In the genomic region with DNA sequence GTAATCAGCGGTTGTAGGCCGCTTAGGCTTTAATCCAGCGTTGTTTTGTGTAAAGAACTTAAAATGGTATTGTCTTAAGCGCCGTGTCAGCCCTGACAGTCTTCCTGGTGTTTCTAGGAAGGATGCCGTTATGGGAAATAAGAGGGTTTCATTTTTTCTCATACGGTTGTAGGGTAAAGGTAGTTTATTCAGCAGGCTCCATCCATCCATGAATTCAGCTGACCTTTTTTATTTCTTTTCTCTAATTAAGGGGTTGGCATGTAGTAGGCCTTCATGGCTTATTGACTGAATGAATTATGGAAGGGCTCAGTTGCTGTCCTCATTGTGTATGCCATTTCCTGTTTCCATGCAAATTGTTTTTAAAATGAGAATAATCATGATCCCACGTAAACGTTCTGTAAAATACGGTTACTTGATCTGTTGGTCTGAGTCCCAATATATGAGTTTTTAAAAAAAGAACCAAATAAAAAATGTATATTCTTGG, we compare ENCODE assay signal across 8 cellular contexts. TPM values are rescaled to one million over a fixed set of nuclear protein-coding genes. Genes with fewer than 3 reads are reported as not detected.
DNase-seq lines count a peak whose midpoint lies in the region; ATAC-seq and TF ChIP-seq lines count a peak whose summit lies in the region.

No MANE protein-coding gene starts in this region.

- H3K36me3 ChIP-seq in ES-I3 (ENCODE audit: insufficient read depth, low read length) = peaks cover 9% of the 10 kb centered on the region
- no peaks in the 10 kb centered on the region for H3K36me3 ChIP-seq in KMS-11 (ENCODE audit: insufficient read depth)
- H3K36me3 ChIP-seq in ascending aorta = peaks cover 22 to 26% of the 10 kb centered on the region in 2 donors
- peaks cover 13% of the 10 kb centered on the region for H3K36me3 ChIP-seq in thoracic aorta

- H3K9me3 ChIP-seq in ES-I3 (ENCODE audit: control insufficient read depth, insufficient read depth, low read length) (no peaks in the 10 kb centered on the region), ascending aorta (no peaks in the 10 kb centered on the region), thoracic aorta (no peaks in the 10 kb centered on the region)

- peak overlapping the region; percentile 92 for H2AFZ ChIP-seq in KMS-11 (ENCODE audit: low read depth)

- no peak for DNase-seq in ascending aorta (ENCODE audit: low spot score in 2 of 2)
- DNase-seq in left colon = no peak
- DNase-seq in thoracic aorta (ENCODE audit: low spot score) = no peak
- DNase-seq in cortex of kidney (lab: John Stamatoyannopoulos, UW) = no peak

- no peaks in the 10 kb centered on the region for H4K20me1 ChIP-seq in KMS-11 (ENCODE audit: insufficient read depth)

- H3K27ac ChIP-seq in KMS-11 (peak overlapping the region; percentile 98), ascending aorta (peak overlapping the region; percentile 81 to 94), thoracic aorta (peak overlapping the region; percentile 87 to 94)

- H3K79me2 ChIP-seq in KMS-11 (ENCODE audit: insufficient read depth, low read depth) = peaks cover 34% of the 10 kb centered on the region

- no peak for TF ChIP-seq CTCF in KMS-11 (conservative IDR thresholded peaks at IDR 0.05; ENCODE audit: low read depth, low read length)
- TF ChIP-seq CTCF in ascending aorta (IDR thresholded peaks at IDR 0.05) = no peak
- TF ChIP-seq CTCF in thoracic aorta (IDR thresholded peaks at IDR 0.05) = no peak

- intact Hi-C loops in ascending aorta (cut with DNase I) (loop anchor here (1.0 to 5.0 kb wide), 3 partner anchors 29 to 254 kb away; partner anchors contain the start of gene FRYL), left colon (cut with DNase I, micrococcal nuclease) (loop anchor here in 1 of 2 donors (10.0 kb wide), 1 partner anchor 47 kb away; the partner anchor contains the start of gene FRYL)

- H3K4me3 ChIP-seq in KMS-11 (IDR thresholded peaks at IDR 0.05; ENCODE audit: insufficient read depth, low read depth, low read length) = peak overlapping the region; percentile 81
- peak overlapping the region; percentile 83 to 89 for H3K4me3 ChIP-seq in ascending aorta
- H3K4me3 ChIP-seq in thoracic aorta = peak overlapping the region; percentile 96

- peak overlapping the region; percentile 66 for H3K4me2 ChIP-seq in KMS-11

- ATAC-seq in left colon = peak; percentile 13
- no peak for ATAC-seq in thoracic aorta (ENCODE audit: insufficient number of reproducible peaks, low FRiP score, low read depth)
- ATAC-seq in HG03469 (IDR thresholded peaks at IDR 0.05; ENCODE audit: unreplicated experiment) = no peak
- no peak for ATAC-seq in GM19395 (IDR thresholded peaks at IDR 0.05; ENCODE audit: unreplicated experiment)

- peaks cover 7% of the 10 kb centered on the region; the same call in 1 of the 2 replicates for H3K4me1 ChIP-seq in ES-I3 (ENCODE audit: insufficient read depth, low read length)
- peaks cover 23% of the 10 kb centered on the region for H3K4me1 ChIP-seq in KMS-11 (ENCODE audit: low read depth, poor library complexity, severe bottlenecking)
- H3K4me1 ChIP-seq in ascending aorta = peaks cover 0 to 11% of the 10 kb centered on the region in 2 donors
- peaks cover 12 to 15% of the 10 kb centered on the region in 2 donors for H3K4me1 ChIP-seq in thoracic aorta (ENCODE audit: control insufficient read depth in 1 of 2, low read depth in 2 of 2)

- H3K27me3 ChIP-seq in KMS-11 (ENCODE audit: insufficient read depth, low read depth) = no peaks in the 10 kb centered on the region
- no peaks in the 10 kb centered on the region for H3K27me3 ChIP-seq in ascending aorta
- H3K27me3 ChIP-seq in thoracic aorta (replicated peaks; ENCODE audit: insufficient read depth) = no peaks in the 10 kb centered on the region

- H3K9ac ChIP-seq in ES-I3 (ENCODE audit: low read depth, low read length) = peak overlapping the region; percentile 93
- H3K9ac ChIP-seq in KMS-11 = peak overlapping the region; percentile 99

RNA-seq across cellular contexts. Expression of gene OCIAD1, which starts 0.7 kb away (rescaled TPM):
- total RNA-seq in ascending aorta (146 TPM), left colon (100 to 1,000 TPM; 123 to 129 TPM), thoracic aorta (100 to 1,000 TPM in 1 of 2 donors, 10 to 100 TPM in 1; 81.2 to 120 TPM)

RNA-seq across cellular contexts. Expression of gene FRYL, which starts 51.5 kb away (rescaled TPM):
- 40.6 TPM for total RNA-seq in ascending aorta
- total RNA-seq in left colon = 100 to 1,000 TPM; 288 to 437 TPM
- total RNA-seq in thoracic aorta = 100 to 1,000 TPM; 108 to 155 TPM
